7 cellular contexts compared by ENCODE assay signal in the genomic region with DNA sequence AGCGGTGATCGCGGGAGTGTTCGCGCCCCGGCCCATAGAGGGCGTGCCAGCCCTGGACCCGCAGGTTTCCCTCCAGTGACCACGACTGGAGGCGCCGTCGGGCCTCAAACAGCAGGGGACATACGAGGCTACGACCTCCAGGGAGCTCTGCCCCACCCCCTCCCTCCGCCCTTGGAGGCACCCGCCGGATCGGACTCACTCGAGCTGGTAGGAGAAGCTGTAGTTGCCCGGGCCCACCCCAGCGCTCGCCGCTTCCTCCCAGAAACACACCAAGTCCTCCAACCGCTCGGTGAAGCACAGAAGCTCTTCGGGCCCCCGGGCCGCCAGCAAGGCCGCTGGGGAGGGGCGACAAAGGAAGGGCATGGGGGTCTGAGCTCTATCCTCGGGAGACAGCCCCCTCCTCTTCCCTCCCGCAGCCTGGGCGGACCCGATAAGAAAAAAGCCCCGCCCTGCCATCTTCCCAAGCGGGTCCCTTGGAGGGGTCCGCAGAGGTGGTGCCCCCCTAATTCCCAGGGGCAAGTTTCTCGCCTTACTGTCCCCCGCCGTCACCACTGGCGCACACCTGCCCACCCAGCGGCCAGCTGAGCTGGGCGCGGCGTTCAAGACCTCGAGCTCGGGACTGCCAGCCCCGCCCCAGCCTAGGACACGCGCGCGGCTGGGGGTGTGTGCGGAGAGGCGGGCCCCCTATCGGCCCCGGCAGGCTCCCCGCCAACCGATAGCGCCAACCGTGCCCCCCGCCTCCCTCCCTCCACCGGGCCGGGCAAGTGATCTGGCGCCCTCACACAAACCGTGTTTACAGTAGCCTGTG. TPM values are rescaled to one million over a fixed set of nuclear protein-coding genes. Genes with fewer than 3 reads are reported as not detected.
DNase-seq lines count a peak whose midpoint lies in the region; TF ChIP-seq lines count a peak whose summit lies in the region.

No MANE protein-coding gene starts in this region.

- peaks cover 5% of the 10 kb centered on the region for H3K36me3 Mint-ChIP-seq in activated CD4-positive, alpha-beta T cell treated with anti-CD3 and anti-CD28 coated beads, Interleukin-2, amount 10 ng/mL, durations not matched to agents 24 days and 14 days (ENCODE audit: low read depth)
- no peaks in the 10 kb centered on the region for H3K36me3 Mint-ChIP-seq in nephron (ENCODE audit: low read depth)

- H3K4me1 Mint-ChIP-seq in activated CD4-positive, alpha-beta T cell treated with anti-CD3 and anti-CD28 coated beads, Interleukin-2, amount 10 ng/mL, durations not matched to agents 24 days and 14 days, result peaks cover 32% of the 10 kb centered on the region
- H3K4me1 Mint-ChIP-seq in nephron, result peaks cover 6% of the 10 kb centered on the region

- TF ChIP-seq POLR2A in esophagus muscularis mucosa (IDR thresholded peaks at IDR 0.05; ENCODE audit: low read depth), result no peak

- no peaks in the 10 kb centered on the region for H3K9me3 ChIP-seq in esophagus muscularis mucosa

- H3K27me3 ChIP-seq in esophagus muscularis mucosa, result peaks cover 0 to 30% (median 23%) of the 10 kb centered on the region in 4 donors

- H3K9me3 Mint-ChIP-seq in activated CD4-positive, alpha-beta T cell treated with anti-CD3 and anti-CD28 coated beads, Interleukin-2, amount 10 ng/mL, durations not matched to agents 24 days and 14 days, result no peaks in the 10 kb centered on the region
- H3K9me3 Mint-ChIP-seq in nephron, result no peaks in the 10 kb centered on the region

- H3K4me1 ChIP-seq in esophagus muscularis mucosa, result peaks cover 31 to 49% (median 46%) of the 10 kb centered on the region in 4 donors

- intact Hi-C loops in activated CD4-positive, alpha-beta T cell treated with anti-CD3 and anti-CD28 coated beads, Interleukin-2, amount 10 ng/mL, durations not matched to agents 24 days and 14 days (cut with micrococcal nuclease), result loop anchor here (2.0 to 5.0 kb wide), 3 partner anchors 38 to 286 kb away; no protein-coding TSS in a partner anchor
- intact Hi-C loops in esophagus muscularis mucosa (cut with DNase I), result loop anchor here (5.0 kb wide), 2 partner anchors 54 to 86 kb away; a partner anchor contains a TSS

- H3K27me3 Mint-ChIP-seq in activated CD4-positive, alpha-beta T cell treated with anti-CD3 and anti-CD28 coated beads, Interleukin-2, amount 10 ng/mL, durations not matched to agents 24 days and 14 days, result peaks cover 14% of the 10 kb centered on the region
- H3K27me3 Mint-ChIP-seq in nephron (ENCODE audit: low read depth), result peaks cover 36% of the 10 kb centered on the region

- H3K27ac ChIP-seq in esophagus muscularis mucosa (replicated peaks in 1 of 4), result no peak overlapping the region

- TF ChIP-seq CTCF in GM10266 (IDR thresholded peaks at IDR 0.05; ENCODE audit: control insufficient read depth, insufficient read depth, low read depth, missing control alignments) (peak; percentile 83), esophagus muscularis mucosa (IDR thresholded peaks at IDR 0.05) (peak; percentile 43 to 66 (median 54)), nephron (IDR thresholded peaks at IDR 0.05; ENCODE audit: unreplicated experiment in 3 of 3) (peak; percentile 12 to 66 (median 61))

- WGBS in esophagus muscularis mucosa, result 0% methylated on average over 2 of the region's 65 CpGs

- peak overlapping the region; percentile 87 for H3K4me3 Mint-ChIP-seq in activated CD4-positive, alpha-beta T cell treated with anti-CD3 and anti-CD28 coated beads, Interleukin-2, amount 10 ng/mL, durations not matched to agents 24 days and 14 days
- H3K4me3 Mint-ChIP-seq in nephron, result peak overlapping the region; percentile 65 to 73 (median 69)

- peak overlapping the region; percentile 78 for H3K27ac Mint-ChIP-seq in activated CD4-positive, alpha-beta T cell treated with anti-CD3 and anti-CD28 coated beads, Interleukin-2, amount 10 ng/mL, durations not matched to agents 24 days and 14 days
- H3K27ac Mint-ChIP-seq in nephron, result no peak overlapping the region

- H3K4me3 ChIP-seq in esophagus muscularis mucosa, result peak overlapping the region; percentile 33 to 51 (median 36)

- DNase-seq in GM10266 (ENCODE audit: extremely low spot score), result peak; percentile 66
- DNase-seq in NCI-H1436 treated with DMSO at 0.1 percent for 48 hours (lab: John Stamatoyannopoulos, UW), result peak; percentile 8
- DNase-seq in activated CD4-positive, alpha-beta T cell treated with anti-CD3 and anti-CD28 coated beads, Interleukin-2, amount 10 ng/mL, durations not matched to agents 24 days and 14 days, result peak; percentile 85
- no peak for DNase-seq in esophagus muscularis mucosa (ENCODE audit: extremely low spot score)
- no peak for DNase-seq in hippocampal formation (lab: John Stamatoyannopoulos, UW)
- DNase-seq in NCI-H1694 treated with DMSO at 0.1 percent for 48 hours (lab: John Stamatoyannopoulos, UW), result no peak

- TF ChIP-seq EP300 in esophagus muscularis mucosa (IDR thresholded peaks at IDR 0.05), result no peak

- H3K36me3 ChIP-seq in esophagus muscularis mucosa, result peaks cover 0 to 7% (median 2%) of the 10 kb centered on the region in 4 donors

RNA-seq across cellular contexts. Expression of a gene that starts 1.0 kb away (rescaled TPM):
- 7.2 and 7.7 TPM in 2 replicates for total RNA-seq in activated CD4-positive, alpha-beta T cell treated with anti-CD3 and anti-CD28 coated beads, Interleukin-2, amount 10 ng/mL, durations not matched to agents 24 days and 14 days
- 1 to 10 TPM in 3 of 4 donors, under 1 TPM in 1; 0.99 to 5.2 (median 4.4) TPM for total RNA-seq in esophagus muscularis mucosa

RNA-seq across cellular contexts. Expression of a gene that starts 8.6 kb away (rescaled TPM):
- total RNA-seq in activated CD4-positive, alpha-beta T cell treated with anti-CD3 and anti-CD28 coated beads, Interleukin-2, amount 10 ng/mL, durations not matched to agents 24 days and 14 days, result 2.3 and 2.6 TPM in 2 replicates
- total RNA-seq in esophagus muscularis mucosa, result 1 to 10 TPM in 3 of 4 donors, under 1 TPM in 1; 0.66 to 1.7 (median 1.5) TPM

RNA-seq across cellular contexts. Expression of a gene that starts 27.9 kb away (rescaled TPM):
- total RNA-seq in activated CD4-positive, alpha-beta T cell treated with anti-CD3 and anti-CD28 coated beads, Interleukin-2, amount 10 ng/mL, durations not matched to agents 24 days and 14 days, result 2.3 TPM in 2 replicates
- total RNA-seq in esophagus muscularis mucosa, result 10 to 100 TPM; 32.0 to 49.8 (median 37.5) TPM

RNA-seq across cellular contexts. Expression of a gene that starts 36.0 kb away (rescaled TPM):
- not detected in 2 replicates for total RNA-seq in activated CD4-positive, alpha-beta T cell treated with anti-CD3 and anti-CD28 coated beads, Interleukin-2, amount 10 ng/mL, durations not matched to agents 24 days and 14 days
- 1 to 10 TPM; 1.2 to 7.9 (median 2.0) TPM for total RNA-seq in esophagus muscularis mucosa

RNA-seq across cellular contexts. Expression of a gene that starts 36.8 kb away (rescaled TPM):
- total RNA-seq in activated CD4-positive, alpha-beta T cell treated with anti-CD3 and anti-CD28 coated beads, Interleukin-2, amount 10 ng/mL, durations not matched to agents 24 days and 14 days, result 11.7 and 14.8 TPM in 2 replicates
- 10 to 100 TPM in 3 of 4 donors, 1 to 10 TPM in 1; 8.3 to 17.6 (median 13.8) TPM for total RNA-seq in esophagus muscularis mucosa

Comparison
In these comparisons a context has a peak if more than half of its experiments do, and no peak if none do; other contexts are left out.
1. DNase-seq: peak in GM10266 (single experiment), NCI-H1436 treated with DMSO at 0.1 percent for 48 hours (single experiment) and activated CD4-positive, alpha-beta T cell treated with anti-CD3 and anti-CD28 coated beads, Interleukin-2, amount 10 ng/mL, durations not matched to agents 24 days and 14 days (single experiment); none in esophagus muscularis mucosa (single experiment), hippocampal formation (0 of 2) and NCI-H1694 treated with DMSO at 0.1 percent for 48 hours (single experiment).
2. Peak in every context shown above with its lines, with median percentiles within 50 percentile points of each other: CTCF ChIP-seq.